In the genomic region with DNA sequence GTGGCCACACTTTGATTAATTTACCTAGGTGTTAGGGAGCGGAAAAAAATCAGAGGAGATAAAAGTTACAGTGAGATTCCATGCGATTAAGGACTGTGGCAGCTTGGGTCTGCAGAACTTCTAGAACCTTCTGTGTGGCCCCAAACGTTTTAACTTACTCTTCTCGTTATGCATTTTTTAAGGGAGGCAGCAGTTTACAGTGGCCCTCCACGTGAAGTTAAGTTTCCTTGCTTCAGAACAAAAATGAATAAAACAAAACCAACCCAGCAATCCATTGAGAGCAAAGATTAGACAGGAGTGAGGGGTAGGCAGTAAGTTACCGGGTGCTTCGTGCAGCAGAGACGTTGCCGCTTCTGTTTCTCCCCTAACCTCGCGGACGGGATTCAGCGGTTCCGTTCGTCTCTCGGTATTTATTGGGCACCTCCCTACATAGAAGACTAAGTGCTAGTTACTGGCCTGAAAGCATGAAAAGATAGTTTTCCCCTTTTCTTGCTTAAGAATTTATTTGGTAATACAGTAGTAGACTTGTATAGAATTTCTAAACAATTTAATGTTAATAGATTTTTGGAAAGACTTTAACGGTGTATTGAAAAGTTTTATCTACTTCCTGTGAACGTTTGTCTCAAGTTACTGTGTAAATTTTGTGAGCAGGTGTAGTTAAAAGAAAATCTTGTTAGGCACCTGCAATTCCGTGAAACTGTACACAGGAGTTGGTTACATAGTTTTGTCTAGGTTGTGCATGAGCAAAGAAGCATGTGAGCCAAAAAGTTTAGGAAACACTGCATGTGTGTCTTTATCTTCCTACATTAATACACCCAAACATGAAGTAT, we compare ENCODE assay signal across 8 cellular contexts. TPM values are rescaled to one million over a fixed set of nuclear protein-coding genes. Genes with fewer than 3 reads are reported as not detected.
DNase-seq lines count a peak whose midpoint lies in the region; ATAC-seq and TF ChIP-seq lines count a peak whose summit lies in the region.

No MANE protein-coding gene starts in this region.

- TF ChIP-seq EP300 in gastroesophageal sphincter (IDR thresholded peaks at IDR 0.05) = no peak

- intact Hi-C loops in Right ventricle myocardium inferior (cut with DNase I) = loop anchor here (2.0 to 5.0 kb wide), 3 partner anchors 50 to 144 kb away; a partner anchor contains a TSS

- H3K4me1 ChIP-seq in cardiac muscle cell (ENCODE audit: low read depth) (peaks cover 22% of the 10 kb centered on the region), gastroesophageal sphincter (peaks cover 8 to 44% (median 12%) of the 10 kb centered on the region in 3 donors)

- H3K9me3 ChIP-seq in cardiac muscle cell (ENCODE audit: low read depth) = no peaks in the 10 kb centered on the region
- H3K9me3 ChIP-seq in gastroesophageal sphincter = no peaks in the 10 kb centered on the region

- peak overlapping the region; percentile 98 for H3K27ac ChIP-seq in cardiac muscle cell
- peak overlapping the region; percentile 79 to 98 (median 96) for H3K27ac ChIP-seq in gastroesophageal sphincter

- H3K27me3 Mint-ChIP-seq in activated T-cell treated with anti-CD3 and anti-CD28 coated beads, Interleukin-2, amount 50 U/mL, for 4 hours (ENCODE audit: low read depth) = no peaks in the 10 kb centered on the region
- H3K27me3 Mint-ChIP-seq in osteocyte (ENCODE audit: unreplicated experiment) = no peaks in the 10 kb centered on the region

- no peak for TF ChIP-seq CTCF in cardiac muscle cell (IDR thresholded peaks at IDR 0.05; ENCODE audit: low read depth, low read length)
- TF ChIP-seq CTCF in gastroesophageal sphincter (IDR thresholded peaks at IDR 0.05) = no peak
- TF ChIP-seq CTCF in osteocyte (IDR thresholded peaks at IDR 0.05) = no peak

- peaks cover 34% of the 10 kb centered on the region for H3K4me1 Mint-ChIP-seq in activated T-cell treated with anti-CD3 and anti-CD28 coated beads, Interleukin-2, amount 50 U/mL, for 4 hours (ENCODE audit: low read depth)
- H3K4me1 Mint-ChIP-seq in osteocyte (ENCODE audit: unreplicated experiment) = peaks cover 49% of the 10 kb centered on the region

- peak overlapping the region; percentile 91 for H3K4me3 Mint-ChIP-seq in activated T-cell treated with anti-CD3 and anti-CD28 coated beads, Interleukin-2, amount 50 U/mL, for 4 hours
- H3K4me3 Mint-ChIP-seq in osteocyte (ENCODE audit: unreplicated experiment) = peak overlapping the region; percentile 95

- peak; percentile 22 to 54 for DNase-seq in cardiac muscle cell (ENCODE audit: low read depth in 1 of 2, low spot score in 1 of 2)
- DNase-seq in Right ventricle myocardium inferior (ENCODE audit: missing footprints) = no peak
- DNase-seq in NCI-H69 (lab: John Stamatoyannopoulos, UW) = peak; percentile 58
- DNase-seq in activated T-cell treated with anti-CD3 and anti-CD28 coated beads, Interleukin-2, amount 50 U/mL, for 4 hours = no peak
- DNase-seq in osteocyte (ENCODE audit: extremely low spot score, unreplicated experiment) = no peak

- no peaks in the 10 kb centered on the region for H3K9me3 Mint-ChIP-seq in activated T-cell treated with anti-CD3 and anti-CD28 coated beads, Interleukin-2, amount 50 U/mL, for 4 hours
- H3K9me3 Mint-ChIP-seq in osteocyte (ENCODE audit: unreplicated experiment) = no peaks in the 10 kb centered on the region

- H3K36me3 ChIP-seq in cardiac muscle cell (peaks cover 5% of the 10 kb centered on the region), gastroesophageal sphincter (peaks cover 0 to 8% of the 10 kb centered on the region in 2 donors)

- H3K27me3 ChIP-seq in cardiac muscle cell (no peaks in the 10 kb centered on the region), gastroesophageal sphincter (no peaks in the 10 kb centered on the region)

- peaks cover 3% of the 10 kb centered on the region for H3K36me3 Mint-ChIP-seq in activated T-cell treated with anti-CD3 and anti-CD28 coated beads, Interleukin-2, amount 50 U/mL, for 4 hours (ENCODE audit: insufficient read depth)
- H3K36me3 Mint-ChIP-seq in osteocyte (ENCODE audit: unreplicated experiment) = peaks cover 5% of the 10 kb centered on the region

- peak overlapping the region; percentile 95 for H3K27ac Mint-ChIP-seq in osteocyte (ENCODE audit: unreplicated experiment)

- ATAC-seq in Right ventricle myocardium inferior (no peak), gastroesophageal sphincter (no peak), HG03025 (IDR thresholded peaks at IDR 0.05; ENCODE audit: low FRiP score, unreplicated experiment) (no peak), HG03521 (IDR thresholded peaks at IDR 0.05; ENCODE audit: unreplicated experiment) (no peak)
- no peak for ATAC-seq in activated T-cell treated with anti-CD3 and anti-CD28 coated beads, Interleukin-2, amount 50 U/mL, for 4 hours

- no peak for TF ChIP-seq POLR2A in gastroesophageal sphincter (IDR thresholded peaks at IDR 0.05)

- WGBS in gastroesophageal sphincter (ENCODE audit: low coverage in 1 of 2), 2 donors = 1 to 3% methylated on average over 19 of the region's 19 CpGs

- H3K4me3 ChIP-seq in cardiac muscle cell = peak overlapping the region; percentile 50
- H3K4me3 ChIP-seq in gastroesophageal sphincter = peak overlapping the region; percentile 73 to 74

RNA-seq across cellular contexts. Expression of a gene that starts 1.1 kb away (rescaled TPM):
- total RNA-seq in cardiac muscle cell = 6.6 and 7.1 TPM in 2 replicates
- polyA plus RNA-seq in cardiac muscle cell = 8.7 and 10.4 TPM in 2 replicates
- 15.4 TPM for total RNA-seq in Right ventricle myocardium inferior
- total RNA-seq in activated T-cell treated with anti-CD3 and anti-CD28 coated beads, Interleukin-2, amount 50 U/mL, for 4 hours = 1 to 10 TPM; 6.3 to 7.2 (median 6.9) TPM
- 10 to 100 TPM; 40.8 to 50.6 (median 46.3) TPM for total RNA-seq in gastroesophageal sphincter
- total RNA-seq in osteocyte = 8.8 and 9.1 TPM in 2 replicates

RNA-seq across cellular contexts. Expression of a gene that starts 48.8 kb away (rescaled TPM):
- total RNA-seq in cardiac muscle cell (9.1 and 11.9 TPM in 2 replicates), Right ventricle myocardium inferior (12.0 TPM), gastroesophageal sphincter (100 to 1,000 TPM in 1 of 4 donors, 10 to 100 TPM in 3; 45.5 to 107 (median 78.1) TPM), osteocyte (33.8 and 35.2 TPM in 2 replicates)
- 14.7 and 21.3 TPM in 2 replicates for polyA plus RNA-seq in cardiac muscle cell
- 1 to 10 TPM; 1.5 to 2.2 (median 2.0) TPM for total RNA-seq in activated T-cell treated with anti-CD3 and anti-CD28 coated beads, Interleukin-2, amount 50 U/mL, for 4 hours

Comparison
In these comparisons a context has a peak if more than half of its experiments do, and no peak if none do; other contexts are left out.
1. DNase-seq: peak in cardiac muscle cell (2 of 2) and NCI-H69 (single experiment); none in Right ventricle myocardium inferior (single experiment), activated T-cell treated with anti-CD3 and anti-CD28 coated beads, Interleukin-2, amount 50 U/mL, for 4 hours (single experiment) and osteocyte (single experiment).